11 cellular contexts compared by ENCODE assay signal in genomic region chr3:185656321-185656840, GRCh38.
DNase-seq lines count a peak whose midpoint lies in the region; ATAC-seq and TF ChIP-seq lines count a peak whose summit lies in the region.
"Had no signal": no experiment of that assay in that cellular context is flagged by ENCODE, and none has a peak within 500 bp of the region (broad histone marks: within the 10 kb centered on the region; RNA-seq: fewer than 3 reads in every experiment).

No MANE protein-coding gene starts in this region.

- no peaks in the 10 kb centered on the region for H3K9me3 ChIP-seq in SJSA1 (replicated peaks)

- H3K27me3 ChIP-seq in SJSA1 (replicated peaks): no peaks in the 10 kb centered on the region

- H3K9me3 Mint-ChIP-seq in nephron progenitor cell: no peaks in the 10 kb centered on the region
- H3K9me3 Mint-ChIP-seq: stimulated activated naive CD8-positive, alpha-beta T cell treated with anti-CD3 and anti-CD28 coated beads, Interleukin-15, Interleukin-2, amounts not matched to agents 100 ng/mL and 50 ng/mL, for 24 hours had no signal

- TF ChIP-seq CTCF in fibroblast of mammary gland (conservative IDR thresholded peaks at IDR 0.05; ENCODE audit: control insufficient read depth, insufficient read depth, low read depth, low read length): no peak
- no peak for TF ChIP-seq CTCF in nephron progenitor cell (IDR thresholded peaks at IDR 0.05)

- peak overlapping the region; percentile 77 for H3K27ac ChIP-seq in SJSA1
- H3K27ac ChIP-seq: HL-60 had no signal

- H3K4me1 ChIP-seq in SJSA1 (replicated peaks): peaks cover 50% of the 10 kb centered on the region

- no peaks in the 10 kb centered on the region for H3K27me3 Mint-ChIP-seq in nephron progenitor cell (ENCODE audit: low read depth, poor library complexity)
- H3K27me3 Mint-ChIP-seq: stimulated activated naive CD8-positive, alpha-beta T cell treated with anti-CD3 and anti-CD28 coated beads, Interleukin-15, Interleukin-2, amounts not matched to agents 100 ng/mL and 50 ng/mL, for 24 hours had no signal

- H3K36me3 Mint-ChIP-seq in nephron progenitor cell (ENCODE audit: low read depth): peaks cover 71% of the 10 kb centered on the region

- H3K4me3 ChIP-seq in SJSA1 (no peak overlapping the region), fibroblast of mammary gland (ENCODE audit: control insufficient read depth, low read depth, low read length) (no peak overlapping the region)

- peaks cover 11% of the 10 kb centered on the region for H3K4me1 Mint-ChIP-seq in nephron progenitor cell
- H3K4me1 Mint-ChIP-seq: B cell had no signal

- no peak for ATAC-seq in HG03571 (IDR thresholded peaks at IDR 0.05; ENCODE audit: unreplicated experiment)

- peak overlapping the region; percentile 78 for H3K27ac Mint-ChIP-seq in nephron progenitor cell
- H3K27ac Mint-ChIP-seq: B cell; stimulated activated naive CD8-positive, alpha-beta T cell treated with anti-CD3 and anti-CD28 coated beads, Interleukin-15, Interleukin-2, amounts not matched to agents 100 ng/mL and 50 ng/mL, for 24 hours had no signal

- peaks cover 69% of the 10 kb centered on the region for H3K36me3 ChIP-seq in SJSA1

- peak; percentile 98 for DNase-seq in A172 (ENCODE audit: low spot score)
- DNase-seq in SJSA1 (ENCODE audit: low read depth in 1 of 2, low spot score in 2 of 2): peak; percentile 87
- DNase-seq in fibroblast of mammary gland (ENCODE audit: low read depth): peak; percentile 99
- no peak for DNase-seq in nephron progenitor cell
- no peak for DNase-seq in D341Med (ENCODE audit: low spot score)
- no peak for DNase-seq in stimulated activated CD4-positive, alpha-beta T cell treated with anti-CD3 and anti-CD28 coated beads, Interleukin-2, amount 100 ng/mL, for 24 hours
- no peak for DNase-seq in NCI-H2196 treated with DMSO at 0.1 percent for 48 hours (lab: John Stamatoyannopoulos, UW; ENCODE audit: unreplicated experiment)

- H3K4me3 Mint-ChIP-seq in nephron progenitor cell: no peak overlapping the region
- H3K4me3 Mint-ChIP-seq: B cell; stimulated activated naive CD8-positive, alpha-beta T cell treated with anti-CD3 and anti-CD28 coated beads, Interleukin-15, Interleukin-2, amounts not matched to agents 100 ng/mL and 50 ng/mL, for 24 hours had no signal

Comparison
In these comparisons a context has a peak if more than half of its experiments do, and no peak if none do; other contexts are left out.
1. DNase-seq: peak in A172 (single experiment), SJSA1 (2 of 2) and fibroblast of mammary gland (single experiment); none in nephron progenitor cell (single experiment), D341Med (single experiment), stimulated activated CD4-positive, alpha-beta T cell treated with anti-CD3 and anti-CD28 coated beads, Interleukin-2, amount 100 ng/mL, for 24 hours (0 of 2) and NCI-H2196 treated with DMSO at 0.1 percent for 48 hours (single experiment).